In genomic region chr1:213987876-213988638, GRCh38 we compare ENCODE assay signal across 8 cellular contexts. TPM values are rescaled to one million over a fixed set of nuclear protein-coding genes. Genes with fewer than 3 reads are reported as not detected.
DNase-seq lines count a peak whose midpoint lies in the region; ATAC-seq and TF ChIP-seq lines count a peak whose summit lies in the region.

Gene PROX1, plus strand, starts transcription at chr1:213987973. Its CDS starts 8,563 bp downstream, at chr1:213996536.

- no peaks in the 10 kb centered on the region for H3K4me1 ChIP-seq in thymus (ENCODE audit: control insufficient read depth, insufficient read depth, low read length)

- TF ChIP-seq CTCF in CD14-positive monocyte (IDR thresholded peaks at IDR 0.05) (no peak), fibroblast of the aortic adventitia (IDR thresholded peaks at IDR 0.05; ENCODE audit: insufficient read depth, low read length) (peak; percentile 25)

- H3K4me3 Mint-ChIP-seq in CD14-positive monocyte: peak within 1 kb of the TSS; percentile 85 to 95

- H3K9me3 ChIP-seq in thymus (ENCODE audit: control insufficient read depth): peaks cover 2% of the 10 kb centered on the region

- peaks cover 69% of the 10 kb centered on the region for H3K27me3 ChIP-seq in thymus (ENCODE audit: control insufficient read depth, insufficient read depth)

- peak within 1 kb of the TSS in 2 of 7 donors; percentile 61 to 78 for H3K27ac Mint-ChIP-seq in CD14-positive monocyte

- 4% methylated on average over 34 of the region's 34 CpGs for WGBS in thymus

- DNase-seq in CD14-positive monocyte (ENCODE audit: low spot score): no peak
- peak; percentile 97 for DNase-seq in NCI-H69 (lab: John Stamatoyannopoulos, UW)
- peak; percentile 71 for DNase-seq in activated effector memory CD4-positive, alpha-beta T cell treated with anti-CD3 and anti-CD28 coated beads, Interleukin-2, amount 50 U/mL, for 16 hours
- peak; percentile 84 for DNase-seq in fibroblast of the aortic adventitia (ENCODE audit: low read depth)
- DNase-seq in myocyte (ENCODE audit: low read depth): peak; percentile 95

- no peaks in the 10 kb centered on the region for H3K36me3 ChIP-seq in thymus (ENCODE audit: control insufficient read depth, insufficient read depth)

- peaks cover 32% of the 10 kb centered on the region for H3K4me1 Mint-ChIP-seq in CD14-positive monocyte

- intact Hi-C loops in CD14-positive monocyte (cut with micrococcal nuclease): no loop called here

- H3K4me3 ChIP-seq in fibroblast of the aortic adventitia (ENCODE audit: low read depth, low read length) (peak within 1 kb of the TSS; percentile 72), thymus (ENCODE audit: low read length) (peak within 1 kb of the TSS; percentile 51)

- peaks cover 79 to 90% (median 87%) of the 10 kb centered on the region in 3 donors for H3K27me3 Mint-ChIP-seq in CD14-positive monocyte (ENCODE audit: low read depth in 3 of 3)

- no peak within 1 kb of the TSS for H3K27ac ChIP-seq in thymus (ENCODE audit: low read depth)

- H3K36me3 Mint-ChIP-seq in CD14-positive monocyte: peaks cover 4 to 16% of the 10 kb centered on the region in 2 donors

- ATAC-seq in GM19395 (IDR thresholded peaks at IDR 0.05; ENCODE audit: unreplicated experiment) (peak; percentile 86), HG03469 (IDR thresholded peaks at IDR 0.05; ENCODE audit: unreplicated experiment) (peak; percentile 69)

- H3K9me3 Mint-ChIP-seq in CD14-positive monocyte: peaks cover 8 to 41% (median 31%) of the 10 kb centered on the region in 7 donors

RNA-seq across cellular contexts. Expression of gene PROX1, which starts in this region (rescaled TPM):
- polyA plus RNA-seq in CD14-positive monocyte: not detected
- 0.36 TPM in 1 of 2 replicates, not detected in the other for total RNA-seq in fibroblast of the aortic adventitia (ENCODE audit: low replicate concordance)
- total RNA-seq in myocyte: 6.7 and 8.5 TPM in 2 replicates
- polyA plus RNA-seq in myocyte (2012): 1.0 TPM
- 0.27 TPM for polyA plus RNA-seq in thymus

Comparison
In these comparisons a context has a peak if more than half of its experiments do, and no peak if none do; other contexts are left out.
1. Peak in DNase-seq and H3K4me3 ChIP-seq in fibroblast of the aortic adventitia; RNA of the gene not detected or under 1 TPM.